1 cellular context compared by ENCODE assay signal in genomic region chr1:113282897-113283285, GRCh38.
TF ChIP-seq lines count a peak whose summit lies in the region.

No MANE protein-coding gene starts in this region.

TF ChIP-seq in GM23338, 12 proteins besides CTCF, POLR2A, EP300 and RAD21 (continued from another document):
- TF ChIP-seq ZNF462 (CRISPR knock-in tag; IDR thresholded peaks at IDR 0.05) (no peak), POLR2AphosphoS5 (IDR thresholded peaks at IDR 0.05; ENCODE audit: low read depth) (no peak), EZH2 (IDR thresholded peaks at IDR 0.05; ENCODE audit: low read depth, unreplicated experiment) (no peak), JUNB (IDR thresholded peaks at IDR 0.05; ENCODE audit: unreplicated experiment) (no peak)
TF ChIP-seq in GM23338: peak in this region for 0.
